3 cellular contexts compared by ENCODE assay signal in genomic region chr7:100701089-100701488, GRCh38. TPM values are rescaled to one million over a fixed set of nuclear protein-coding genes. Genes with fewer than 3 reads are reported as not detected.
"Had no signal": no experiment of that assay in that cellular context is flagged by ENCODE, and none has a peak within 500 bp of the region (broad histone marks: within the 10 kb centered on the region; RNA-seq: fewer than 3 reads in every experiment).

No MANE protein-coding gene starts in this region.

RNA-seq across cellular contexts. Expression of gene EPO, which starts 19.2 kb away (rescaled TPM):
- total RNA-seq: GM23248, HT-29, IMR-90 had no signal

RNA-seq across cellular contexts. Expression of gene ZAN, which starts 32.3 kb away (rescaled TPM):
- total RNA-seq: GM23248, HT-29, IMR-90 had no signal
